Comparison of ENCODE assay signal across 32 cellular contexts in genomic region chr10:20971901-20972300, GRCh38.
DNase-seq lines count a peak whose midpoint lies in the region; ATAC-seq, FAIRE-seq and TF ChIP-seq lines count a peak whose summit lies in the region.
"Had no signal": no experiment of that assay in that cellular context is flagged by ENCODE, and none has a peak within 500 bp of the region (broad histone marks: within the 10 kb centered on the region; RNA-seq: fewer than 3 reads in every experiment).

No MANE protein-coding gene starts in this region.

- peak in 3 of 4 donors; percentile 30 to 86 (median 56) for ATAC-seq in right lobe of liver
- ATAC-seq in GM19452 (IDR thresholded peaks at IDR 0.05; ENCODE audit: unreplicated experiment): no peak
- ATAC-seq in HG03342 (IDR thresholded peaks at IDR 0.05; ENCODE audit: unreplicated experiment): no peak
- ATAC-seq: activated CD4-positive, CD25-positive, alpha-beta regulatory T cell treated with anti-CD3 and anti-CD28 coated beads, Interleukin-2, amount 50 U/mL, for 24 hours; activated CD8-positive, alpha-beta T cell treated with anti-CD3 and anti-CD28 coated beads for 36 hours; activated T-helper 17 cell treated with anti-CD3 and anti-CD28 coated beads, Interleukin-2, amount 50 U/mL, for 72 hours; CD8-positive, alpha-beta T cell; left lung; sciatic nerve; stimulated activated naive CD8-positive, alpha-beta T cell treated with anti-CD3 and anti-CD28 coated beads, Interleukin-15, amount 100 ng/mL, for 72 hours; T-helper 17 cell had no signal

- H3K9ac ChIP-seq in Karpas-422 (ENCODE audit: low read length): no peak overlapping the region

- H3K27me3 ChIP-seq in right lobe of liver (no peaks in the 10 kb centered on the region), Karpas-422 (ENCODE audit: low read length) (no peaks in the 10 kb centered on the region)
- H3K27me3 ChIP-seq: left lung, MG63, Peyer's patch, uterus had no signal

- H3K4me1 ChIP-seq in right lobe of liver (peaks cover 0 to 10% (median 0%) of the 10 kb centered on the region in 4 donors), Karpas-422 (ENCODE audit: low read length) (peaks cover 5% of the 10 kb centered on the region)
- H3K4me1 ChIP-seq: left lung, Peyer's patch, uterus had no signal

- no peak for DNase-seq in GM18507 (ENCODE audit: extremely low spot score, insufficient read length, low read depth)
- DNase-seq in M059J (ENCODE audit: low read depth): peak; percentile 1
- peak; percentile 4 for DNase-seq in dermis blood vessel endothelial cell
- no peak for DNase-seq in right lobe of liver
- DNase-seq in Karpas-422: no peak
- no peak for DNase-seq in DMS79 treated with DMSO at 0.1 percent for 48 hours (lab: John Stamatoyannopoulos, UW)
- DNase-seq: ACHN; activated CD8-positive, alpha-beta T cell treated with anti-CD3 and anti-CD28 coated beads for 36 hours; activated naive CD4-positive, alpha-beta T cell treated with anti-CD3 and anti-CD28 coated beads, Interleukin-2, amount 50 U/mL, for 16 hours; CD8-positive, alpha-beta T cell; glutamatergic neuron; left lung; MG63; NCI-H1417 treated with DMSO at 0.1 percent for 48 hours; NCI-H2081; NCI-H526 treated with DMSO at 0.1 percent for 48 hours; Peyer's patch; posterior cingulate gyrus; SHP77; stimulated activated CD4-positive, alpha-beta T cell treated with anti-CD3 and anti-CD28 coated beads, Interleukin-12 subunit alpha, Interleukin-12 subunit beta, amount 100 ng/mL, for 4 hours; stimulated activated CD4-positive, alpha-beta T cell treated with anti-CD3 and anti-CD28 coated beads, Interleukin-2, amount 100 ng/mL, for 48 hours; stimulated activated naive CD8-positive, alpha-beta T cell treated with anti-CD3 and anti-CD28 coated beads, Interleukin-15, amount 100 ng/mL, for 72 hours; T-helper 17 cell; uterus had no signal

- no peak overlapping the region for H3K4me2 ChIP-seq in Karpas-422 (ENCODE audit: low read depth, low read length, poor library complexity, severe bottlenecking)

- FAIRE-seq in GM18507 (lab: Jason Lieb, UNC): peak; percentile 75
- FAIRE-seq: GM12891, islet of Langerhans had no signal

- WGBS in right lobe of liver (ENCODE audit: insufficient coverage, low coverage, low lambda C conversion rate, missing lambda C conversion rate): 47% methylated on average over 3 of the region's 3 CpGs

- no peak overlapping the region for H2AFZ ChIP-seq in Karpas-422 (ENCODE audit: low read length)

- TF ChIP-seq CTCF in right lobe of liver (IDR thresholded peaks at IDR 0.05): no peak

- intact Hi-C loops in right lobe of liver (cut with DNase I): no loop called here

- H3K9me3 ChIP-seq in right lobe of liver: no peaks in the 10 kb centered on the region
- no peaks in the 10 kb centered on the region for H3K9me3 ChIP-seq in Karpas-422 (ENCODE audit: low read length)
- H3K9me3 ChIP-seq: left lung, MG63, Peyer's patch, thoracic aorta, uterus had no signal

- no peak for TF ChIP-seq POLR2A in right lobe of liver (IDR thresholded peaks at IDR 0.05)

- no peaks in the 10 kb centered on the region for H4K20me1 ChIP-seq in Karpas-422 (ENCODE audit: insufficient read depth, low read depth, low read length)

- H3K36me3 ChIP-seq in right lobe of liver: no peaks in the 10 kb centered on the region
- no peaks in the 10 kb centered on the region for H3K36me3 ChIP-seq in Karpas-422 (ENCODE audit: insufficient read depth, low read length)
- H3K36me3 ChIP-seq: left lung, MG63, Peyer's patch, thoracic aorta, uterus had no signal

- H3K79me2 ChIP-seq in Karpas-422 (ENCODE audit: low read length): no peaks in the 10 kb centered on the region

- peak overlapping the region in 2 of 3 donors; percentile 29 to 34 for H3K27ac ChIP-seq in right lobe of liver
- H3K27ac ChIP-seq in Karpas-422 (ENCODE audit: low read length): no peak overlapping the region
- H3K27ac ChIP-seq: Peyer's patch, thoracic aorta, uterus had no signal

- H3K4me3 ChIP-seq in right lobe of liver (no peak overlapping the region), Karpas-422 (ENCODE audit: low read length) (no peak overlapping the region)
- H3K4me3 ChIP-seq: left lung, MG63, Peyer's patch, thoracic aorta, uterus had no signal

- H3K9me2 ChIP-seq in Karpas-422 (replicated peaks; ENCODE audit: insufficient read depth, low read length): no peaks in the 10 kb centered on the region

Comparison
In these comparisons a context has a peak if more than half of its experiments do, and no peak if none do; other contexts are left out.
1. DNase-seq: peak in M059J (single experiment) and dermis blood vessel endothelial cell (single experiment); none in GM18507 (single experiment), right lobe of liver (0 of 3), Karpas-422 (single experiment) and DMS79 treated with DMSO at 0.1 percent for 48 hours (single experiment).
2. ATAC-seq: peak in right lobe of liver (3 of 4); none in GM19452 (single experiment) and HG03342 (single experiment).